Comparison of ENCODE assay signal across 23 cellular contexts in the genomic region with DNA sequence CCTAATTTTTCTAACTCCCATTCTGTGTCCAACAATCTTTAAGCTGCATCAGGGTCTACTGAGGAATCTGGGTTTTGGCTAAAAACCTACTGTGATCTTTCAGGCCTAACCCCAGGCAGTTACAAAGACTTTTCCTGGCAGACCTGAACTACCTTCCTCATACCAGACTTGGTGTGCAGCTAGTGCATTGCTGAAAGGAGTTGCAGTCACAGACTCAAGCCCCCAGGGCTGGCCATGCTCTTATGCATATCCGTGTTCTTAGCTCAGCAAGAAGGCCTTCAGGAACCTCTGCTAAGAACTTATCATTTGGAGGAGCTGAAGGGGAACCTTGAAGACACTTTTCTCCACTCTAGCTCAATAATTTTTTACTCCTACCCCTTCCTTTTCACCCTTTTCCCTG.
DNase-seq lines count a peak whose midpoint lies in the region; ATAC-seq and TF ChIP-seq lines count a peak whose summit lies in the region.
"Had no signal": no experiment of that assay in that cellular context is flagged by ENCODE, and none has a peak within 500 bp of the region (broad histone marks: within the 10 kb centered on the region; RNA-seq: fewer than 3 reads in every experiment).

No MANE protein-coding gene starts in this region.

- no peak for TF ChIP-seq CTCF in Calu3 (IDR thresholded peaks at IDR 0.05; ENCODE audit: unreplicated experiment)

- H3K27me3 Mint-ChIP-seq in activated naive CD4-positive, alpha-beta T cell treated with anti-CD3 and anti-CD28 coated beads, Interleukin-2, amount 10 ng/mL, durations not matched to agents 7 days and 5 days: no peaks in the 10 kb centered on the region
- H3K27me3 Mint-ChIP-seq in T-helper 2 cell treated with Interferon-gamma antibody and Interleukin-4, amounts not matched to agents 5 μg/mL and 100 μg/mL, for 36 hours (ENCODE audit: low read depth): no peaks in the 10 kb centered on the region
- H3K27me3 Mint-ChIP-seq in activated naive CD8-positive, alpha-beta T cell treated with anti-CD3 and anti-CD28 coated beads, Interleukin-2, amount 50 U/mL, for 24 hours: no peaks in the 10 kb centered on the region
- no peaks in the 10 kb centered on the region for H3K27me3 Mint-ChIP-seq in stimulated activated naive CD8-positive, alpha-beta T cell treated with anti-CD3 and anti-CD28 coated beads, Interleukin-15, amount 100 ng/mL, for 72 hours
- no peaks in the 10 kb centered on the region for H3K27me3 Mint-ChIP-seq in Calu3 (ENCODE audit: unreplicated experiment)
- H3K27me3 Mint-ChIP-seq: dendritic cell treated with granulocyte-macrophage colony-stimulating factor and Interleukin-4, amounts not matched to agents 40 ng/mL and 50 ng/mL, for 4 days; stimulated activated memory B cell treated with anti-CD40 and anti-IgM and Interleukin-4, amounts not matched to agents 10 μg/mL and 1 μg/mL and 100 μg/mL, for 72 hours had no signal

- no TSS peak for BruUV-seq in Calu3 (replicated peaks; lab: Mats Ljungman, UMichigan)

- H3K9me3 Mint-ChIP-seq in activated naive CD4-positive, alpha-beta T cell treated with anti-CD3 and anti-CD28 coated beads, Interleukin-2, amount 10 ng/mL, durations not matched to agents 7 days and 5 days: peaks cover 5% of the 10 kb centered on the region
- peaks cover 10% of the 10 kb centered on the region for H3K9me3 Mint-ChIP-seq in T-helper 2 cell treated with Interferon-gamma antibody and Interleukin-4, amounts not matched to agents 5 μg/mL and 100 μg/mL, for 36 hours
- no peaks in the 10 kb centered on the region for H3K9me3 Mint-ChIP-seq in activated naive CD8-positive, alpha-beta T cell treated with anti-CD3 and anti-CD28 coated beads, Interleukin-2, amount 50 U/mL, for 24 hours
- H3K9me3 Mint-ChIP-seq in stimulated activated naive CD8-positive, alpha-beta T cell treated with anti-CD3 and anti-CD28 coated beads, Interleukin-15, amount 100 ng/mL, for 72 hours: no peaks in the 10 kb centered on the region
- H3K9me3 Mint-ChIP-seq in Calu3 (ENCODE audit: low read depth, unreplicated experiment): no peaks in the 10 kb centered on the region
- H3K9me3 Mint-ChIP-seq: dendritic cell treated with granulocyte-macrophage colony-stimulating factor and Interleukin-4, amounts not matched to agents 40 ng/mL and 50 ng/mL, for 4 days; nephron progenitor cell; stimulated activated memory B cell treated with anti-CD40 and anti-IgM and Interleukin-4, amounts not matched to agents 10 μg/mL and 1 μg/mL and 100 μg/mL, for 72 hours had no signal

- intact Hi-C loops in Calu3 (cut with micrococcal nuclease; ENCODE audit: unreplicated experiment): no loop called here

- H3K36me3 Mint-ChIP-seq in activated naive CD4-positive, alpha-beta T cell treated with anti-CD3 and anti-CD28 coated beads, Interleukin-2, amount 10 ng/mL, durations not matched to agents 7 days and 5 days: peaks cover 22% of the 10 kb centered on the region
- H3K36me3 Mint-ChIP-seq in T-helper 2 cell treated with Interferon-gamma antibody and Interleukin-4, amounts not matched to agents 5 μg/mL and 100 μg/mL, for 36 hours (ENCODE audit: low read depth): peaks cover 26% of the 10 kb centered on the region
- no peaks in the 10 kb centered on the region for H3K36me3 Mint-ChIP-seq in activated naive CD8-positive, alpha-beta T cell treated with anti-CD3 and anti-CD28 coated beads, Interleukin-2, amount 50 U/mL, for 24 hours (ENCODE audit: low read depth)
- no peaks in the 10 kb centered on the region for H3K36me3 Mint-ChIP-seq in Calu3 (ENCODE audit: insufficient read depth, unreplicated experiment)
- H3K36me3 Mint-ChIP-seq: stimulated activated memory B cell treated with anti-CD40 and anti-IgM and Interleukin-4, amounts not matched to agents 10 μg/mL and 1 μg/mL and 100 μg/mL, for 72 hours had no signal

- H3K4me1 Mint-ChIP-seq in activated naive CD4-positive, alpha-beta T cell treated with anti-CD3 and anti-CD28 coated beads, Interleukin-2, amount 10 ng/mL, durations not matched to agents 7 days and 5 days: peaks cover 68% of the 10 kb centered on the region
- H3K4me1 Mint-ChIP-seq in T-helper 2 cell treated with Interferon-gamma antibody and Interleukin-4, amounts not matched to agents 5 μg/mL and 100 μg/mL, for 36 hours (ENCODE audit: low read depth): peaks cover 66% of the 10 kb centered on the region
- peaks cover 56% of the 10 kb centered on the region for H3K4me1 Mint-ChIP-seq in activated naive CD8-positive, alpha-beta T cell treated with anti-CD3 and anti-CD28 coated beads, Interleukin-2, amount 50 U/mL, for 24 hours
- peaks cover 55% of the 10 kb centered on the region for H3K4me1 Mint-ChIP-seq in stimulated activated naive CD8-positive, alpha-beta T cell treated with anti-CD3 and anti-CD28 coated beads, Interleukin-15, amount 100 ng/mL, for 72 hours
- H3K4me1 Mint-ChIP-seq in Calu3 (ENCODE audit: low read depth, unreplicated experiment): peaks cover 22% of the 10 kb centered on the region
- H3K4me1 Mint-ChIP-seq: stimulated activated memory B cell treated with anti-CD40 and anti-IgM and Interleukin-4, amounts not matched to agents 10 μg/mL and 1 μg/mL and 100 μg/mL, for 72 hours had no signal

- peak overlapping the region; percentile 94 for H3K27ac Mint-ChIP-seq in activated naive CD4-positive, alpha-beta T cell treated with anti-CD3 and anti-CD28 coated beads, Interleukin-2, amount 10 ng/mL, durations not matched to agents 7 days and 5 days
- H3K27ac Mint-ChIP-seq in T-helper 2 cell treated with Interferon-gamma antibody and Interleukin-4, amounts not matched to agents 5 μg/mL and 100 μg/mL, for 36 hours: peak overlapping the region; percentile 83
- peak overlapping the region; percentile 12 for H3K27ac Mint-ChIP-seq in activated naive CD8-positive, alpha-beta T cell treated with anti-CD3 and anti-CD28 coated beads, Interleukin-2, amount 50 U/mL, for 24 hours
- peak overlapping the region in 1 of 2 donors; percentile 43 for H3K27ac Mint-ChIP-seq in stimulated activated naive CD8-positive, alpha-beta T cell treated with anti-CD3 and anti-CD28 coated beads, Interleukin-15, amount 100 ng/mL, for 72 hours
- H3K27ac Mint-ChIP-seq in Calu3 (ENCODE audit: unreplicated experiment): no peak overlapping the region
- H3K27ac Mint-ChIP-seq: dendritic cell treated with granulocyte-macrophage colony-stimulating factor and Interleukin-4, amounts not matched to agents 40 ng/mL and 50 ng/mL, for 4 days; nephron progenitor cell; stimulated activated memory B cell treated with anti-CD40 and anti-IgM and Interleukin-4, amounts not matched to agents 10 μg/mL and 1 μg/mL and 100 μg/mL, for 72 hours had no signal

- no peak overlapping the region for H3K4me3 Mint-ChIP-seq in activated naive CD4-positive, alpha-beta T cell treated with anti-CD3 and anti-CD28 coated beads, Interleukin-2, amount 10 ng/mL, durations not matched to agents 7 days and 5 days
- peak overlapping the region; percentile 27 for H3K4me3 Mint-ChIP-seq in T-helper 2 cell treated with Interferon-gamma antibody and Interleukin-4, amounts not matched to agents 5 μg/mL and 100 μg/mL, for 36 hours
- no peak overlapping the region for H3K4me3 Mint-ChIP-seq in activated naive CD8-positive, alpha-beta T cell treated with anti-CD3 and anti-CD28 coated beads, Interleukin-2, amount 50 U/mL, for 24 hours
- peak overlapping the region in 1 of 2 donors; percentile 27 for H3K4me3 Mint-ChIP-seq in stimulated activated naive CD8-positive, alpha-beta T cell treated with anti-CD3 and anti-CD28 coated beads, Interleukin-15, amount 100 ng/mL, for 72 hours
- no peak overlapping the region for H3K4me3 Mint-ChIP-seq in Calu3 (ENCODE audit: low read depth, unreplicated experiment)
- H3K4me3 Mint-ChIP-seq: dendritic cell treated with granulocyte-macrophage colony-stimulating factor and Interleukin-4, amounts not matched to agents 40 ng/mL and 50 ng/mL, for 4 days; nephron progenitor cell; stimulated activated memory B cell treated with anti-CD40 and anti-IgM and Interleukin-4, amounts not matched to agents 10 μg/mL and 1 μg/mL and 100 μg/mL, for 72 hours had no signal

- CTCF ChIA-PET in activated naive CD4-positive, alpha-beta T cell treated with anti-CD3 and anti-CD28 coated beads, Interleukin-2, amount 10 ng/mL, durations not matched to agents 7 days and 5 days (lab: Charles Lee): interaction anchor here (1.1 to 1.3 kb wide), 2 partner anchors 21 to 416 kb away, joined by 3 to 5 read pairs; no protein-coding TSS in a partner anchor
- CTCF ChIA-PET in Calu3 (lab: Charles Lee): no interaction called here

- DNase-seq in activated naive CD4-positive, alpha-beta T cell treated with anti-CD3 and anti-CD28 coated beads, Interleukin-2, amount 10 ng/mL, durations not matched to agents 7 days and 5 days: peak; percentile 20
- DNase-seq in activated naive CD4-positive, alpha-beta T cell (lab: John Stamatoyannopoulos, UW): no peak
- DNase-seq in T-helper 2 cell treated with Interferon-gamma antibody and Interleukin-4, amounts not matched to agents 5 μg/mL and 100 μg/mL, for 36 hours (ENCODE audit: low spot score): no peak
- no peak for DNase-seq in activated naive CD8-positive, alpha-beta T cell treated with anti-CD3 and anti-CD28 coated beads, Interleukin-2, amount 50 U/mL, for 24 hours
- no peak for DNase-seq in stimulated activated naive CD8-positive, alpha-beta T cell treated with anti-CD3 and anti-CD28 coated beads, Interleukin-15, amount 100 ng/mL, for 72 hours
- no peak for DNase-seq in Calu3
- DNase-seq in DMS 273 (lab: John Stamatoyannopoulos, UW; ENCODE audit: unreplicated experiment): no peak
- DNase-seq in DMS 273 treated with DMSO at 0.1 percent for 48 hours (lab: John Stamatoyannopoulos, UW): no peak
- DNase-seq: anterior cingulate cortex; GM23248; kidney; NCI-H1092; NCI-H1930; NCI-H2227 treated with DMSO at 0.1 percent for 48 hours; NCI-H774; nephron progenitor cell; pancreas; right cardiac atrium; SK-N-SH; spleen; stimulated activated CD4-positive, alpha-beta T cell treated with anti-CD3 and anti-CD28 coated beads, Interleukin-2, amount 100 ng/mL, for 48 hours had no signal

- no peak for ATAC-seq in activated naive CD8-positive, alpha-beta T cell treated with anti-CD3 and anti-CD28 coated beads, Interleukin-2, amount 50 U/mL, for 24 hours
- ATAC-seq in stimulated activated naive CD8-positive, alpha-beta T cell treated with anti-CD3 and anti-CD28 coated beads, Interleukin-15, amount 100 ng/mL, for 72 hours: peak; percentile 31
- ATAC-seq: pancreas; right cardiac atrium; stimulated activated memory B cell treated with anti-CD40 and anti-IgM and Interleukin-4, amounts not matched to agents 10 μg/mL and 1 μg/mL and 100 μg/mL, for 72 hours had no signal
